Comparison of ENCODE assay signal across 1 cellular context in genomic region chr7:129947701-129948100, GRCh38.
TF ChIP-seq lines count a peak whose summit lies in the region.

No MANE protein-coding gene starts in this region.

TF ChIP-seq in GM12878, 131 proteins besides CTCF, POLR2A, EP300 and RAD21 (continued from another document):
- TF ChIP-seq, protein P1, sequence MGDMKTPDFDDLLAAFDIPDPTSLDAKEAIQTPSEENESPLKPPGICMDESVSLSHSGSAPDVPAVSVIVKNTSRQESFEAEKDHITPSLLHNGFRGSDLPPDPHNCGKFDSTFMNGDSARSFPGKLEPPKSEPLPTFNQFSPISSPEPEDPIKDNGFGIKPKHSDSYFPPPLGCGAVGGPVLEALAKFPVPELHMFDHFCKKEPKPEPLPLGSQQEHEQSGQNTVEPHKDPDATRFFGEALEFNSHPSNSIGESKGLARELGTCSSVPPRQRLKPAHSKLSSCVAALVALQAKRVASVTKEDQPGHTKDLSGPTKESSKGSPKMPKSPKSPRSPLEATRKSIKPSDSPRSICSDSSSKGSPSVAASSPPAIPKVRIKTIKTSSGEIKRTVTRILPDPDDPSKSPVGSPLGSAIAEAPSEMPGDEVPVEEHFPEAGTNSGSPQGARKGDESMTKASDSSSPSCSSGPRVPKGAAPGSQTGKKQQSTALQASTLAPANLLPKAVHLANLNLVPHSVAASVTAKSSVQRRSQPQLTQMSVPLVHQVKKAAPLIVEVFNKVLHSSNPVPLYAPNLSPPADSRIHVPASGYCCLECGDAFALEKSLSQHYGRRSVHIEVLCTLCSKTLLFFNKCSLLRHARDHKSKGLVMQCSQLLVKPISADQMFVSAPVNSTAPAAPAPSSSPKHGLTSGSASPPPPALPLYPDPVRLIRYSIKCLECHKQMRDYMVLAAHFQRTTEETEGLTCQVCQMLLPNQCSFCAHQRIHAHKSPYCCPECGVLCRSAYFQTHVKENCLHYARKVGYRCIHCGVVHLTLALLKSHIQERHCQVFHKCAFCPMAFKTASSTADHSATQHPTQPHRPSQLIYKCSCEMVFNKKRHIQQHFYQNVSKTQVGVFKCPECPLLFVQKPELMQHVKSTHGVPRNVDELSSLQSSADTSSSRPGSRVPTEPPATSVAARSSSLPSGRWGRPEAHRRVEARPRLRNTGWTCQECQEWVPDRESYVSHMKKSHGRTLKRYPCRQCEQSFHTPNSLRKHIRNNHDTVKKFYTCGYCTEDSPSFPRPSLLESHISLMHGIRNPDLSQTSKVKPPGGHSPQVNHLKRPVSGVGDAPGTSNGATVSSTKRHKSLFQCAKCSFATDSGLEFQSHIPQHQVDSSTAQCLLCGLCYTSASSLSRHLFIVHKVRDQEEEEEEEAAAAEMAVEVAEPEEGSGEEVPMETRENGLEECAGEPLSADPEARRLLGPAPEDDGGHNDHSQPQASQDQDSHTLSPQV (IDR thresholded peaks at IDR 0.05), result no peak
- TF ChIP-seq IKZF1 (conservative IDR thresholded peaks at IDR 0.05), result no peak
- no peak for TF ChIP-seq SMC3 (IDR thresholded peaks at IDR 0.05; ENCODE audit: borderline replicate concordance, low read length)
- no peak for TF ChIP-seq TCF7 (IDR thresholded peaks at IDR 0.05; ENCODE audit: borderline replicate concordance)
